29 cellular contexts compared by ENCODE assay signal in genomic region chr6:37570801-37571200, GRCh38.
DNase-seq lines count a peak whose midpoint lies in the region; ATAC-seq and TF ChIP-seq lines count a peak whose summit lies in the region.
"Had no signal": no experiment of that assay in that cellular context is flagged by ENCODE, and none has a peak within 500 bp of the region (broad histone marks: within the 10 kb centered on the region; RNA-seq: fewer than 3 reads in every experiment).

No MANE protein-coding gene starts in this region.

- no peak overlapping the region for H3K14ac ChIP-seq in H9 (ENCODE audit: insufficient read depth, low read length)

- no peak overlapping the region for H2BK15ac ChIP-seq in H9 (ENCODE audit: low read depth, low read length)

- no peak overlapping the region for H3K27ac Mint-ChIP-seq in GM23338
- peak overlapping the region; percentile 75 for H3K27ac Mint-ChIP-seq in T-helper 17 cell
- no peak overlapping the region for H3K27ac Mint-ChIP-seq in activated naive CD4-positive, alpha-beta T cell treated with anti-CD3 and anti-CD28 coated beads, Interleukin-2, amount 10 ng/mL, durations not matched to agents 7 days and 5 days
- no peak overlapping the region for H3K27ac Mint-ChIP-seq in H9
- H3K27ac Mint-ChIP-seq: activated naive CD8-positive, alpha-beta T cell treated with anti-CD3 and anti-CD28 coated beads, Interleukin-2, amount 10 ng/mL, durations not matched to agents 7 days and 5 days; CD14-positive monocyte; dendritic cell treated with granulocyte-macrophage colony-stimulating factor and Interleukin-4, amounts not matched to agents 40 ng/mL and 50 ng/mL, for 4 days; HFFc6 had no signal

- peaks cover 4% of the 10 kb centered on the region for H3K23me2 ChIP-seq in H9 (ENCODE audit: insufficient read length, low read depth, low read length, poor library complexity, severe bottlenecking)

- H3T11ph ChIP-seq in H9 (ENCODE audit: low read length), result no peak overlapping the region

- H3F3A ChIP-seq in GM23338 (replicated peaks; ENCODE audit: low read depth), result no peaks in the 10 kb centered on the region

- no peak overlapping the region for H3K27ac ChIP-seq in GM23338 (ENCODE audit: low read depth)
- H3K27ac ChIP-seq in parathyroid adenoma, result no peak overlapping the region
- H3K27ac ChIP-seq in H9 (ENCODE audit: insufficient read length, low read depth, low read length), result no peak overlapping the region
- H3K27ac ChIP-seq: gastrocnemius medialis, ovary, SJSA1, transverse colon had no signal

- no peaks in the 10 kb centered on the region for H3K9me2 ChIP-seq in GM23338 (ENCODE audit: insufficient read depth)

- H3K4me2 ChIP-seq in GM23338, result no peak overlapping the region
- H3K4me2 ChIP-seq in parathyroid adenoma (ENCODE audit: low read length), result no peak overlapping the region
- H3K4me2 ChIP-seq in H9 (ENCODE audit: insufficient read depth, insufficient read length, low read length), result no peak overlapping the region
- H3K4me2 ChIP-seq: smooth muscle cell had no signal

- no peak overlapping the region for H3K18ac ChIP-seq in H9 (ENCODE audit: insufficient read length, low read depth, low read length)

- H3K36me3 Mint-ChIP-seq in GM23338 (ENCODE audit: low read depth) (no peaks in the 10 kb centered on the region), T-helper 17 cell (ENCODE audit: low read depth) (peaks cover 4% of the 10 kb centered on the region), H9 (ENCODE audit: insufficient read depth in 1 of 3, low read depth in 3 of 3) (no peaks in the 10 kb centered on the region)
- H3K36me3 Mint-ChIP-seq in activated naive CD4-positive, alpha-beta T cell treated with anti-CD3 and anti-CD28 coated beads, Interleukin-2, amount 10 ng/mL, durations not matched to agents 7 days and 5 days, result no peaks in the 10 kb centered on the region
- H3K36me3 Mint-ChIP-seq: activated naive CD8-positive, alpha-beta T cell treated with anti-CD3 and anti-CD28 coated beads, Interleukin-2, amount 10 ng/mL, durations not matched to agents 7 days and 5 days; CD14-positive monocyte; naive thymus-derived CD4-positive, alpha-beta T cell had no signal

- no peak overlapping the region for H3K23ac ChIP-seq in H9 (ENCODE audit: insufficient read length, low read depth, low read length)

- H3K4me3 Mint-ChIP-seq in GM23338, result no peak overlapping the region
- no peak overlapping the region for H3K4me3 Mint-ChIP-seq in T-helper 17 cell
- H3K4me3 Mint-ChIP-seq in activated naive CD4-positive, alpha-beta T cell treated with anti-CD3 and anti-CD28 coated beads, Interleukin-2, amount 10 ng/mL, durations not matched to agents 7 days and 5 days, result no peak overlapping the region
- H3K4me3 Mint-ChIP-seq in H9, result no peak overlapping the region
- H3K4me3 Mint-ChIP-seq: activated naive CD8-positive, alpha-beta T cell treated with anti-CD3 and anti-CD28 coated beads, Interleukin-2, amount 10 ng/mL, durations not matched to agents 7 days and 5 days; dendritic cell treated with granulocyte-macrophage colony-stimulating factor and Interleukin-4, amounts not matched to agents 40 ng/mL and 50 ng/mL, for 4 days; HFFc6 had no signal

- H3K79me2 ChIP-seq in GM23338 (replicated peaks; ENCODE audit: insufficient read depth) (no peaks in the 10 kb centered on the region), parathyroid adenoma (no peaks in the 10 kb centered on the region), H9 (ENCODE audit: insufficient read depth, low read length) (no peaks in the 10 kb centered on the region)

- no peak overlapping the region for H3K4me3 ChIP-seq in GM23338
- H3K4me3 ChIP-seq in iPS-15b (ENCODE audit: low read depth, low read length), result peak overlapping the region; percentile 4
- no peak overlapping the region for H3K4me3 ChIP-seq in parathyroid adenoma (ENCODE audit: low read depth, low read length)
- H3K4me3 ChIP-seq: gastrocnemius medialis, ovary, SJSA1, smooth muscle cell, transverse colon had no signal

- H2BK5ac ChIP-seq in H9 (ENCODE audit: insufficient read length, low read length), result no peak overlapping the region

- no peak overlapping the region for H3K9ac ChIP-seq in iPS-15b (ENCODE audit: low read depth, low read length)
- no peak overlapping the region for H3K9ac ChIP-seq in parathyroid adenoma
- no peak overlapping the region for H3K9ac ChIP-seq in H9 (ENCODE audit: extremely low read depth, insufficient read length, low read length)

- no peak overlapping the region for H3K56ac ChIP-seq in H9 (ENCODE audit: insufficient read length, low read depth, low read length)

- no peak overlapping the region for H2BK20ac ChIP-seq in H9 (ENCODE audit: low read depth, low read length, poor library complexity, severe bottlenecking)

- peaks cover 7% of the 10 kb centered on the region for H3K27me3 Mint-ChIP-seq in GM23338 (ENCODE audit: insufficient read depth, low read depth, poor library complexity)
- H3K27me3 Mint-ChIP-seq in T-helper 17 cell, result peaks cover 36% of the 10 kb centered on the region
- H3K27me3 Mint-ChIP-seq in activated naive CD4-positive, alpha-beta T cell treated with anti-CD3 and anti-CD28 coated beads, Interleukin-2, amount 10 ng/mL, durations not matched to agents 7 days and 5 days, result peaks cover 37% of the 10 kb centered on the region
- peaks cover 19% of the 10 kb centered on the region for H3K27me3 Mint-ChIP-seq in H9 (ENCODE audit: low read depth)

- peak; percentile 51 for ATAC-seq in GM23338
- ATAC-seq in T-helper 17 cell, result no peak
- ATAC-seq: gastrocnemius medialis; left ventricle myocardium superior; naive thymus-derived CD4-positive, alpha-beta T cell had no signal

- TF ChIP-seq CTCF in GM23338 (conservative IDR thresholded peaks at IDR 0.05; ENCODE audit: low read depth in 2 of 2) (no peak), parathyroid adenoma (IDR thresholded peaks at IDR 0.05) (no peak), H9 (conservative IDR thresholded peaks at IDR 0.05) (no peak)

- no peaks in the 10 kb centered on the region for H3K79me1 ChIP-seq in H9 (ENCODE audit: insufficient read depth, low read depth, low read length, poor library complexity, severe bottlenecking)

- H2BK12ac ChIP-seq in H9 (ENCODE audit: insufficient read length, low read depth, low read length), result no peak overlapping the region

- DNase-seq in GM23338 (ENCODE audit: low spot score), result peak; percentile 35
- DNase-seq in T-helper 17 cell, result no peak
- DNase-seq in activated effector memory CD4-positive, alpha-beta T cell treated with anti-CD3 and anti-CD28 coated beads, Interleukin-2, amount 50 U/mL, for 16 hours, result no peak
- no peak for DNase-seq in activated naive CD4-positive, alpha-beta T cell treated with anti-CD3 and anti-CD28 coated beads, Interleukin-2, amount 10 ng/mL, durations not matched to agents 7 days and 5 days
- no peak for DNase-seq in H9
- DNase-seq: activated CD4-positive, alpha-beta T cell treated with anti-CD3 and anti-CD28 coated beads for 48 hours; activated CD8-positive, alpha-beta memory T cell treated with anti-CD3 and anti-CD28 coated beads for 24 hours; activated effector memory CD4-positive, alpha-beta T cell treated with Interleukin-2 at 50 U/mL for 16 hours; activated naive CD8-positive, alpha-beta T cell treated with anti-CD3 and anti-CD28 coated beads, Interleukin-2, amount 10 ng/mL, durations not matched to agents 7 days and 5 days; caudate nucleus; DMS79; gastrocnemius medialis; HFFc6; hypothalamus; left ventricle myocardium superior; midbrain; naive thymus-derived CD4-positive, alpha-beta T cell; NCI-H187; NCI-H526 treated with DMSO at 0.1 percent for 48 hours; ovary; stimulated activated CD4-positive, alpha-beta T cell treated with anti-CD3 and anti-CD28 coated beads, Interleukin-1b, Interleukin-23, amount 100 ng/mL, for 48 hours; T-helper 2 cell; transverse colon had no signal

- H4K91ac ChIP-seq in H9 (ENCODE audit: insufficient read length, low read depth, low read length), result no peak overlapping the region

- H2BK120ac ChIP-seq in H9 (ENCODE audit: low read depth, low read length, poor library complexity, severe bottlenecking), result no peak overlapping the region

- H3K4me1 Mint-ChIP-seq in GM23338 (peaks cover 17% of the 10 kb centered on the region), T-helper 17 cell (peaks cover 17% of the 10 kb centered on the region), H9 (peaks cover 6 to 20% of the 10 kb centered on the region in 2 experiments)
- peaks cover 3% of the 10 kb centered on the region for H3K4me1 Mint-ChIP-seq in activated naive CD4-positive, alpha-beta T cell treated with anti-CD3 and anti-CD28 coated beads, Interleukin-2, amount 10 ng/mL, durations not matched to agents 7 days and 5 days

- no peak overlapping the region for H3K4ac ChIP-seq in H9 (ENCODE audit: low read depth, low read length)

- no peaks in the 10 kb centered on the region for H3K9me3 Mint-ChIP-seq in GM23338
- no peaks in the 10 kb centered on the region for H3K9me3 Mint-ChIP-seq in activated naive CD4-positive, alpha-beta T cell treated with anti-CD3 and anti-CD28 coated beads, Interleukin-2, amount 10 ng/mL, durations not matched to agents 7 days and 5 days
- H3K9me3 Mint-ChIP-seq in H9, result no peaks in the 10 kb centered on the region; a peak in 2 of 5 replicates
- H3K9me3 Mint-ChIP-seq: activated naive CD8-positive, alpha-beta T cell treated with anti-CD3 and anti-CD28 coated beads, Interleukin-2, amount 10 ng/mL, durations not matched to agents 7 days and 5 days; dendritic cell treated with granulocyte-macrophage colony-stimulating factor and Interleukin-4, amounts not matched to agents 40 ng/mL and 50 ng/mL, for 4 days; HFFc6 had no signal

- H3K9me3 ChIP-seq in T-helper 17 cell (ENCODE audit: control insufficient read depth, low read length, poor library complexity, severe bottlenecking) (no peaks in the 10 kb centered on the region), iPS-15b (ENCODE audit: control insufficient read depth, insufficient read depth, low read length) (no peaks in the 10 kb centered on the region), parathyroid adenoma (ENCODE audit: control insufficient read depth, low read length) (no peaks in the 10 kb centered on the region), H9 (ENCODE audit: control insufficient read depth, low read depth, low read length) (no peaks in the 10 kb centered on the region)
- H3K9me3 ChIP-seq: gastrocnemius medialis, ovary, SJSA1, transverse colon had no signal

- no peak overlapping the region for H4K8ac ChIP-seq in H9 (replicated peaks; ENCODE audit: insufficient read length, low read depth, low read length)

- no CpG with 5 or more reads among the region's 16 CpGs for WGBS in H9 (ENCODE audit: extremely low coverage, insufficient read length, low lambda C conversion rate)

- H3K27me3 ChIP-seq in GM23338 (ENCODE audit: insufficient read depth) (no peaks in the 10 kb centered on the region), iPS-15b (ENCODE audit: control insufficient read depth, insufficient read depth, low read length) (peaks cover 3% of the 10 kb centered on the region), parathyroid adenoma (ENCODE audit: control insufficient read depth, insufficient read depth, low read length) (no peaks in the 10 kb centered on the region), H9 (ENCODE audit: insufficient read depth, low read length) (no peaks in the 10 kb centered on the region)
- H3K27me3 ChIP-seq: ovary, SJSA1 had no signal

- H3K4me1 ChIP-seq in GM23338 (ENCODE audit: insufficient read depth) (no peaks in the 10 kb centered on the region), iPS-15b (ENCODE audit: control insufficient read depth, insufficient read depth, low read length) (peaks cover 4% of the 10 kb centered on the region), parathyroid adenoma (no peaks in the 10 kb centered on the region), H9 (ENCODE audit: insufficient read depth, low read length) (no peaks in the 10 kb centered on the region)

- H2AFZ ChIP-seq in GM23338, result 0 out of 2 replicates have a peak overlapping the region, but pooled peaks have one; percentile 3
- H2AFZ ChIP-seq in parathyroid adenoma, result peak overlapping the region; percentile 27
- H2AFZ ChIP-seq in H9 (ENCODE audit: low read length), result no peak overlapping the region

- no peaks in the 10 kb centered on the region for H3K36me3 ChIP-seq in GM23338 (ENCODE audit: insufficient read depth)
- H3K36me3 ChIP-seq in iPS-15b (ENCODE audit: control insufficient read depth, insufficient read depth, low read length), result no peaks in the 10 kb centered on the region
- no peaks in the 10 kb centered on the region for H3K36me3 ChIP-seq in parathyroid adenoma (ENCODE audit: control insufficient read depth, insufficient read depth, low read length)
- H3K36me3 ChIP-seq: gastrocnemius medialis, ovary, SJSA1, transverse colon had no signal

- H4K20me1 ChIP-seq in GM23338 (replicated peaks; ENCODE audit: insufficient read depth), result no peaks in the 10 kb centered on the region
- H4K20me1 ChIP-seq in H9 (ENCODE audit: control insufficient read depth, insufficient read depth, insufficient read length), result no peaks in the 10 kb centered on the region

- H2AK5ac ChIP-seq in H9 (ENCODE audit: insufficient read length, low read length), result no peak overlapping the region

- no peak overlapping the region for H4K5ac ChIP-seq in H9 (ENCODE audit: insufficient read length, low read depth, low read length)

- CTCF ChIA-PET in activated naive CD4-positive, alpha-beta T cell treated with anti-CD3 and anti-CD28 coated beads, Interleukin-2, amount 10 ng/mL, durations not matched to agents 7 days and 5 days (lab: Charles Lee), result interaction anchor here (1.0 to 1.6 kb wide), 4 partner anchors 18 to 549 kb away, joined by 3 to 4 read pairs (median 4); no protein-coding TSS in a partner anchor
